In genomic region chr16:3007059-3007956, GRCh38 we compare ENCODE assay signal across 12 cellular contexts. TPM values are rescaled to one million over a fixed set of nuclear protein-coding genes. Genes with fewer than 3 reads are reported as not detected.
DNase-seq lines count a peak whose midpoint lies in the region; ATAC-seq, FAIRE-seq and TF ChIP-seq lines count a peak whose summit lies in the region.
"Had no signal": no experiment of that assay in that cellular context is flagged by ENCODE, and none has a peak within 500 bp of the region (broad histone marks: within the 10 kb centered on the region; RNA-seq: fewer than 3 reads in every experiment).

No MANE protein-coding gene starts in this region.

- no peak for FAIRE-seq in HTR-8/SVneo (lab: Jason Lieb, UNC)
- FAIRE-seq: TTC549 had no signal

- H2BK5ac ChIP-seq in mesendoderm (ENCODE audit: low read length), result peak overlapping the region; percentile 95

- no peak for TF ChIP-seq POLR2A in prostate gland (IDR thresholded peaks at IDR 0.05)

- no peaks in the 10 kb centered on the region for H3K79me2 ChIP-seq in mesendoderm (ENCODE audit: control insufficient read depth, insufficient read depth, low read length)

- peak overlapping the region; percentile 64 for H2BK120ac ChIP-seq in mesendoderm (ENCODE audit: low read depth, low read length)

- intact Hi-C loops in CD4-positive, alpha-beta T cell (cut with DNase I, micrococcal nuclease), result no loop called here
- intact Hi-C loops in prostate gland (cut with DNase I), result no loop called here

- no peaks in the 10 kb centered on the region for H3K36me3 Mint-ChIP-seq in CD4-positive, alpha-beta T cell (ENCODE audit: low read depth)
- H3K36me3 Mint-ChIP-seq: activated naive CD8-positive, alpha-beta T cell treated with anti-CD3 and anti-CD28 coated beads, Interleukin-2, amount 10 ng/mL, durations not matched to agents 7 days and 5 days had no signal

- POLR2A ChIA-PET in CD4-positive, alpha-beta T cell (lab: Charles Lee), result interaction anchor here (0.5 to 1.4 kb wide), 5 partner anchors 13 to 139 kb away, joined by 3 to 8 read pairs (median 8); partner anchors contain the start of genes HCFC1R1 and TNFRSF12A

- peak overlapping the region; percentile 71 for H3K4me3 Mint-ChIP-seq in CD4-positive, alpha-beta T cell

- H3K27me3 ChIP-seq in CD4-positive, alpha-beta T cell (ENCODE audit: control insufficient read depth, insufficient read depth, low read length), result peaks cover 6% of the 10 kb centered on the region
- H3K27me3 ChIP-seq in HUES6 (ENCODE audit: control insufficient read depth, insufficient read depth, low read length) (peaks cover 22% of the 10 kb centered on the region), WERI-Rb-1 (ENCODE audit: insufficient read depth, low read depth, severe bottlenecking) (no peaks in the 10 kb centered on the region), mesendoderm (ENCODE audit: insufficient read depth, low read length, poor library complexity) (no peaks in the 10 kb centered on the region), prostate gland (replicated peaks; ENCODE audit: insufficient read depth) (no peaks in the 10 kb centered on the region)

- no peak for ATAC-seq in CD4-positive, alpha-beta T cell (ENCODE audit: poor library complexity)
- ATAC-seq: left ventricle myocardium superior had no signal

- no peaks in the 10 kb centered on the region for H3K79me1 ChIP-seq in mesendoderm (ENCODE audit: low read length)

- no peaks in the 10 kb centered on the region for H3K9me3 ChIP-seq in CD4-positive, alpha-beta T cell (ENCODE audit: control insufficient read depth, low read length)
- no peaks in the 10 kb centered on the region for H3K9me3 ChIP-seq in HUES6 (ENCODE audit: control insufficient read depth, insufficient read depth, low read depth, low read length)
- no peaks in the 10 kb centered on the region for H3K9me3 ChIP-seq in WERI-Rb-1 (ENCODE audit: severe bottlenecking)
- no peaks in the 10 kb centered on the region for H3K9me3 ChIP-seq in prostate gland

- H3K4ac ChIP-seq in mesendoderm (ENCODE audit: low read depth, low read length), result peak overlapping the region; percentile 65

- peak overlapping the region; percentile 67 for H3K23ac ChIP-seq in mesendoderm (ENCODE audit: low read length)

- WGBS in mesendoderm (ENCODE audit: extremely low coverage, insufficient coverage, low lambda C conversion rate), result no CpG with 5 or more reads among the region's 13 CpGs
- WGBS in prostate gland, result 31% methylated on average over 13 of the region's 13 CpGs

- H3K36me3 ChIP-seq in HUES6 (ENCODE audit: control insufficient read depth, insufficient read depth, low read length) (no peaks in the 10 kb centered on the region), WERI-Rb-1 (no peaks in the 10 kb centered on the region; the same call in 1 of the 2 replicates), mesendoderm (ENCODE audit: control insufficient read depth, insufficient read depth, low read length) (no peaks in the 10 kb centered on the region), prostate gland (no peaks in the 10 kb centered on the region)

- peak overlapping the region; percentile 89 for H3K56ac ChIP-seq in mesendoderm (ENCODE audit: low read length)

- H3K4me1 ChIP-seq in HUES6 (ENCODE audit: control insufficient read depth, insufficient read depth, low read length), result peaks cover 56% of the 10 kb centered on the region
- peaks cover 23% of the 10 kb centered on the region for H3K4me1 ChIP-seq in mesendoderm (ENCODE audit: control insufficient read depth, low read depth, low read length)
- H3K4me1 ChIP-seq in prostate gland (replicated peaks), result peaks cover 7% of the 10 kb centered on the region

- no peak for TF ChIP-seq CTCF in CD4-positive, alpha-beta T cell (IDR thresholded peaks at IDR 0.05)
- TF ChIP-seq CTCF in WERI-Rb-1 (IDR thresholded peaks at IDR 0.05; ENCODE audit: low read depth, low read length) (no peak), prostate gland (IDR thresholded peaks at IDR 0.05) (no peak)

- H4K8ac ChIP-seq in mesendoderm (ENCODE audit: low read depth, low read length), result no peak overlapping the region

- H3K27ac ChIP-seq in CD4-positive, alpha-beta T cell (ENCODE audit: low read depth, low read length), result no peak overlapping the region
- H3K27ac ChIP-seq in HUES6 (ENCODE audit: low read depth, low read length) (peak overlapping the region; percentile 95), WERI-Rb-1 (peak overlapping the region; percentile 56), mesendoderm (ENCODE audit: low read depth, low read length) (peak overlapping the region; percentile 78), prostate gland (no peak overlapping the region)

- H3K9ac ChIP-seq in HUES6 (ENCODE audit: low read length) (peak overlapping the region; percentile 95), mesendoderm (ENCODE audit: low read length) (peak overlapping the region; percentile 66)

- H3K27ac Mint-ChIP-seq in CD4-positive, alpha-beta T cell, result no peak overlapping the region

- H4K5ac ChIP-seq in mesendoderm (ENCODE audit: low read length), result no peak overlapping the region

- peaks cover 33% of the 10 kb centered on the region for H3K4me1 Mint-ChIP-seq in CD4-positive, alpha-beta T cell (ENCODE audit: low read depth)

- H2BK15ac ChIP-seq in mesendoderm (replicated peaks; ENCODE audit: low read depth), result peak overlapping the region; percentile 14

- H3K4me3 ChIP-seq in HUES6 (ENCODE audit: low read depth, low read length) (peak overlapping the region; percentile 53), WERI-Rb-1 (ENCODE audit: low read depth, low read length) (no peak overlapping the region), mesendoderm (ENCODE audit: low read length) (no peak overlapping the region), prostate gland (no peak overlapping the region)

- H3K9me3 Mint-ChIP-seq in CD4-positive, alpha-beta T cell, result no peaks in the 10 kb centered on the region
- H3K9me3 Mint-ChIP-seq: activated naive CD8-positive, alpha-beta T cell treated with anti-CD3 and anti-CD28 coated beads, Interleukin-2, amount 10 ng/mL, durations not matched to agents 7 days and 5 days had no signal

- peak overlapping the region; percentile 86 for H2AK5ac ChIP-seq in mesendoderm (ENCODE audit: low read length)

- H3K18ac ChIP-seq in mesendoderm (ENCODE audit: low read length), result peak overlapping the region; percentile 81

- DNase-seq in CD4-positive, alpha-beta T cell, result no peak
- no peak for DNase-seq in WERI-Rb-1
- peak; percentile 47 for DNase-seq in mesendoderm
- no peak for DNase-seq in activated T-cell treated with anti-CD3 and anti-CD28 coated beads, Interleukin-2, amount 50 U/mL, for 48 hours
- no peak for DNase-seq in HTR-8/SVneo (ENCODE audit: insufficient read length, low spot score)
- DNase-seq in prostate gland (ENCODE audit: low spot score), result no peak
- no peak for DNase-seq in germinal center (ENCODE audit: low spot score)
- DNase-seq: activated naive CD8-positive, alpha-beta T cell treated with anti-CD3 and anti-CD28 coated beads, Interleukin-2, amount 10 ng/mL, durations not matched to agents 7 days and 5 days; left ventricle myocardium superior; NCI-H526 had no signal

- CTCF ChIA-PET in CD4-positive, alpha-beta T cell (lab: Charles Lee), result interaction anchor here (1.7 to 11.4 kb wide), 2 partner anchors 14 to 22 kb away, joined by 5 to 181 read pairs; no protein-coding TSS in a partner anchor

- peak overlapping the region; percentile 68 for H3K4me2 ChIP-seq in mesendoderm (ENCODE audit: low read length)

- H3K27me3 Mint-ChIP-seq in CD4-positive, alpha-beta T cell, result peaks cover 28% of the 10 kb centered on the region

RNA-seq across cellular contexts. Expression of gene CLDN9, which starts 5.4 kb away (rescaled TPM):
- not detected for total RNA-seq in CD4-positive, alpha-beta T cell
- 0.20 TPM for polyA plus RNA-seq in mesendoderm (2013, experiment 1 of 2)
- polyA plus RNA-seq in mesendoderm (2013, experiment 2 of 2), result 0.15 TPM
- under 1 TPM in 1 of 2 donors, not detected in 1; 0.91 TPM for total RNA-seq in prostate gland
- total RNA-seq: activated naive CD8-positive, alpha-beta T cell treated with anti-CD3 and anti-CD28 coated beads, Interleukin-2, amount 10 ng/mL, durations not matched to agents 7 days and 5 days had no signal

RNA-seq across cellular contexts. Expression of gene CLDN6, which starts 10.7 kb away (rescaled TPM):
- not detected for total RNA-seq in CD4-positive, alpha-beta T cell
- polyA plus RNA-seq in mesendoderm (2013, experiment 1 of 2), result 508 TPM
- polyA plus RNA-seq in mesendoderm (2013, experiment 2 of 2), result 491 TPM
- under 1 TPM in 1 of 2 donors, not detected in 1; 0.14 TPM for total RNA-seq in prostate gland
- total RNA-seq: activated naive CD8-positive, alpha-beta T cell treated with anti-CD3 and anti-CD28 coated beads, Interleukin-2, amount 10 ng/mL, durations not matched to agents 7 days and 5 days; left ventricle myocardium superior had no signal

RNA-seq across cellular contexts. Expression of gene TNFRSF12A, which starts 12.9 kb away (rescaled TPM):
- total RNA-seq in CD4-positive, alpha-beta T cell, result 1 to 10 TPM; 1.8 to 1.9 TPM
- polyA plus RNA-seq in mesendoderm (2013, experiment 1 of 2), result 126 TPM
- 126 TPM for polyA plus RNA-seq in mesendoderm (2013, experiment 2 of 2)
- 10 to 100 TPM; 57.4 to 59.0 TPM for total RNA-seq in prostate gland

RNA-seq across cellular contexts. Expression of gene HCFC1R1, which starts 16.4 kb away (rescaled TPM):
- total RNA-seq in CD4-positive, alpha-beta T cell, result 10 to 100 TPM in 1 of 2 experiments, 1 to 10 TPM in 1; 8.9 to 11.0 TPM
- polyA plus RNA-seq in mesendoderm (2013, experiment 1 of 2), result 73.7 TPM
- polyA plus RNA-seq in mesendoderm (2013, experiment 2 of 2), result 75.5 TPM
- total RNA-seq in prostate gland, result 10 to 100 TPM; 52.4 to 67.0 TPM

RNA-seq across cellular contexts. Expression of gene THOC6, which starts 16.5 kb away (rescaled TPM):
- 10 to 100 TPM; 12.0 to 12.9 TPM for total RNA-seq in CD4-positive, alpha-beta T cell
- polyA plus RNA-seq in mesendoderm (2013, experiment 1 of 2), result 38.1 TPM
- polyA plus RNA-seq in mesendoderm (2013, experiment 2 of 2), result 37.5 TPM
- total RNA-seq in prostate gland, result 10 to 100 TPM; 22.9 to 28.0 TPM

Comparison
In these comparisons a context has a peak if more than half of its experiments do, and no peak if none do; other contexts are left out.
1. H3K27ac ChIP-seq: peak in HUES6 (single experiment), WERI-Rb-1 (single experiment) and mesendoderm (single experiment); none in CD4-positive, alpha-beta T cell (single experiment) and prostate gland (0 of 2).
2. RNA of gene TNFRSF12A, which starts 12.9 kb away (total RNA-seq): 57.4 to 59.0 TPM in prostate gland; 1.8 to 1.9 TPM in CD4-positive, alpha-beta T cell; every median in the first group is over 10 times any median in the second.